Comparison of ENCODE assay signal across 10 cellular contexts in genomic region chr6:108580645-108581044, GRCh38. TPM values are rescaled to one million over a fixed set of nuclear protein-coding genes. Genes with fewer than 3 reads are reported as not detected.
A peak's percentile ranks its signal among the peaks of the same experiment; 100 is the strongest.
DNase-seq lines count a peak whose midpoint lies in the region; ATAC-seq, FAIRE-seq and TF ChIP-seq lines count a peak whose summit lies in the region.
"Had no signal": no experiment of that assay in that cellular context is flagged by ENCODE, and none has a peak within 500 bp of the region (broad histone marks: within the 10 kb centered on the region; RNA-seq: fewer than 3 reads in every experiment).

No MANE protein-coding gene starts in this region.

- FAIRE-seq in A549 (lab: Jason Lieb, UNC): no peak

- peaks cover 27% of the 10 kb centered on the region for H3K4me1 ChIP-seq in A549
- H3K4me1 ChIP-seq in PC-3 (ENCODE audit: insufficient read depth, low read length): peaks cover 22% of the 10 kb centered on the region
- peaks cover 46 to 98% (median 64%) of the 10 kb centered on the region in 3 donors for H3K4me1 ChIP-seq in esophagus squamous epithelium
- H3K4me1 ChIP-seq in neutrophil (ENCODE audit: control insufficient read depth in 1 of 2, insufficient read depth in 1 of 2, low read depth in 1 of 2, low read length in 1 of 2): peaks cover 35 to 71% of the 10 kb centered on the region in 2 experiments

- intact Hi-C loops in PC-3 (cut with micrococcal nuclease) (no loop called here), esophagus squamous epithelium (cut with DNase I) (no loop called here)

- no peak for ATAC-seq in A549
- no peak for ATAC-seq in PC-3
- ATAC-seq in GM18502 (IDR thresholded peaks at IDR 0.05; ENCODE audit: poor library complexity, unreplicated experiment): no peak
- no peak for ATAC-seq in HG03039 (IDR thresholded peaks at IDR 0.05; ENCODE audit: unreplicated experiment)
- no peak for ATAC-seq in GM18517 (IDR thresholded peaks at IDR 0.05; ENCODE audit: unreplicated experiment)

- H3F3A ChIP-seq in PC-3 (ENCODE audit: low read length, unreplicated experiment): no peaks in the 10 kb centered on the region

- no peak overlapping the region for H3K9ac ChIP-seq in PC-3 (ENCODE audit: low read length)

- peak overlapping the region; percentile 45; the same call in 2 of the 3 replicates for H3K4me2 ChIP-seq in A549
- peak overlapping the region; percentile 47 for H3K4me2 ChIP-seq in PC-3 (ENCODE audit: low read length)

- 92% methylated on average over 2 of the region's 2 CpGs for WGBS in A549 (ENCODE audit: missing lambda C conversion rate)
- 88 to 92% methylated on average over 2 of the region's 2 CpGs for WGBS in esophagus squamous epithelium, 2 donors

- BruUV-seq in PC-3 (replicated peaks; lab: Mats Ljungman, UMichigan): no TSS peak

- H3K4me3 ChIP-seq in A549: no peak overlapping the region
- no peak overlapping the region for H3K4me3 ChIP-seq in PC-3 (ENCODE audit: low read length)
- peak overlapping the region in 1 of 4 donors; percentile 21 for H3K4me3 ChIP-seq in esophagus squamous epithelium
- no peak overlapping the region for H3K4me3 ChIP-seq in neutrophil (ENCODE audit: low read depth in 1 of 2, low read length in 1 of 2)
- H3K4me3 ChIP-seq: GM12878 had no signal

- H4K20me1 ChIP-seq in PC-3 (ENCODE audit: low read length): peaks cover 29% of the 10 kb centered on the region; the same call in 1 of the 2 replicates

- H3K36me3 ChIP-seq in PC-3 (ENCODE audit: low read depth, low read length): no peaks in the 10 kb centered on the region; the same call in 1 of the 2 replicates
- peaks cover 0 to 10% (median 0%) of the 10 kb centered on the region in 3 donors for H3K36me3 ChIP-seq in esophagus squamous epithelium
- H3K36me3 ChIP-seq in neutrophil: peaks cover 7% of the 10 kb centered on the region

- H3K27me3 ChIP-seq in PC-3 (ENCODE audit: low read length) (no peaks in the 10 kb centered on the region), esophagus squamous epithelium (no peaks in the 10 kb centered on the region), neutrophil (no peaks in the 10 kb centered on the region)

- H3K79me2 ChIP-seq in PC-3 (ENCODE audit: low read length): peaks cover 98% of the 10 kb centered on the region

- H3K27ac ChIP-seq in A549 (peak overlapping the region in 1 of 2 experiments; percentile 0; a peak in 1 of 6 replicates), PC-3 (ENCODE audit: low read length) (no peak overlapping the region), esophagus squamous epithelium (peak overlapping the region; percentile 75 to 87 (median 78)), neutrophil (peak overlapping the region; percentile 70)

- TF ChIP-seq EP300 in A549 (IDR thresholded peaks at IDR 0.05): no peak

- no peak for TF ChIP-seq RAD21 in A549 (conservative IDR thresholded peaks at IDR 0.05 in 1 of 2, IDR thresholded peaks at IDR 0.05 in 1 of 2)

- DNase-seq in A549 (ENCODE audit: low read depth in 1 of 2, low spot score in 1 of 2) (no peak), PC-3 (no peak), esophagus squamous epithelium (lab: John Stamatoyannopoulos, UW) (no peak), retina (no peak)
- DNase-seq: NCI-H1930 had no signal

- POLR2A ChIA-PET in A549 (lab: Yijun Ruan, JAX) (no interaction called here), PC-3 (lab: Charles Lee; ENCODE audit: unreplicated experiment) (no interaction called here)

- TF ChIP-seq CTCF in A549 (IDR thresholded peaks at IDR 0.05): no peak
- TF ChIP-seq CTCF in PC-3 (conservative IDR thresholded peaks at IDR 0.05; ENCODE audit: low read depth, low read length): no peak
- TF ChIP-seq CTCF in esophagus squamous epithelium (IDR thresholded peaks at IDR 0.05): no peak
- TF ChIP-seq CTCF in neutrophil (IDR thresholded peaks at IDR 0.05): no peak

- H3K9me3 ChIP-seq in A549 (no peaks in the 10 kb centered on the region), PC-3 (ENCODE audit: low read length) (no peaks in the 10 kb centered on the region), esophagus squamous epithelium (no peaks in the 10 kb centered on the region), neutrophil (no peaks in the 10 kb centered on the region)

- CTCF ChIA-PET in A549 (lab: Yijun Ruan, JAX) (no interaction called here), PC-3 (lab: Charles Lee) (no interaction called here)

- TF ChIP-seq POLR2A in A549 (IDR thresholded peaks at IDR 0.05; ENCODE audit: low read length): no peak
- no peak for TF ChIP-seq POLR2A in esophagus squamous epithelium (IDR thresholded peaks at IDR 0.05)

- no peak overlapping the region for H2AFZ ChIP-seq in PC-3 (ENCODE audit: low read length)

- H3K9me2 ChIP-seq in PC-3 (replicated peaks; ENCODE audit: low read length): no peaks in the 10 kb centered on the region

TF ChIP-seq in A549, 52 proteins besides CTCF, POLR2A, EP300 and RAD21:
- no peak for TF ChIP-seq USF2 (IDR thresholded peaks at IDR 0.05)
- no peak for TF ChIP-seq HMGXB4 (CRISPR knock-in tag; IDR thresholded peaks at IDR 0.05; ENCODE audit: borderline replicate concordance)
- TF ChIP-seq ZNF302 (CRISPR knock-in tag; IDR thresholded peaks at IDR 0.05): no peak

RNA-seq across cellular contexts. Expression of gene FOXO3, which starts 19.9 kb away (rescaled TPM):
- 7.5 and 10.0 TPM in 2 replicates for polyA plus RNA-seq in A549 (2011; rRNA removed)
- polyA plus RNA-seq in A549 (2012; cell fraction: cytosol; rRNA removed): 3.5 and 5.0 TPM in 2 replicates
- polyA plus RNA-seq in A549 (2012; cell fraction: nucleus; rRNA removed): 3.4 and 3.7 TPM in 2 replicates
- 4.2 to 4.8 TPM (median 4.6 TPM) in 3 replicates for polyA plus RNA-seq in A549 (2017; fragmentation: RNase III; extraction: RNeasy Plus Mini Kit Qiagen cat#74134 plus additional on column Dnase treatment)
- 37.0 and 42.7 TPM in 2 replicates for polyA minus RNA-seq in A549 (2011; rRNA and poly(A)+ RNA removed)
- total RNA-seq in PC-3 (2014; rRNA removed): 12.8 and 19.9 TPM in 2 replicates
- total RNA-seq in esophagus squamous epithelium: 10 to 100 TPM; 30.3 to 80.7 (median 34.3) TPM
